In the genomic region with DNA sequence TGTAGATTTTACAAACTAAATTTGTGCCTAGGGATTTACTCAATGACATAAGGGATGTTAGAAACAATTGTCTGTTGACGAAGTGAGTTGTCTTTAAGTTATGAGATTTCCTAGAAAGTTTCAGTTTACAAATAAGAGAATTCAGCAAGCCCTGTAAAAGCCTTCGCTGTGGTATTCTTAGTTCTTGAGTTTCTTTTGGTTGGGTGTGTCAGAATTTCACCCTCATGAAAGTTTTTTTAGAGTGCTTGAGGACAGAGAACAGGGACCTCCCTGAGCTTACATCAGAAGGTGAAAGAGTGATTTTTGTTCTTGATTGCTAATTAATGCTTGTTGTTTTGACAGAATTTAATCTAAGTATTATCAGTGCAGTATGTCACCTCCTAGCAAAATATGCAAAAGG, we compare ENCODE assay signal across 34 cellular contexts.
"Had no signal": no experiment of that assay in that cellular context is flagged by ENCODE, and none has a peak within 500 bp of the region (broad histone marks: within the 10 kb centered on the region; RNA-seq: fewer than 3 reads in every experiment).

No MANE protein-coding gene starts in this region.

- DNase-seq: Karpas-422, Kasumi-1, MG63, MM.1S, MV-4-11, NCI-H1048, NCI-H1092, NCI-H1092 treated with DMSO at 0.1 percent for 48 hours, NCI-H1105, NCI-H1105 treated with DMSO at 0.1 percent for 48 hours, NCI-H1417, NCI-H1417 treated with DMSO at 0.1 percent for 48 hours, NCI-H1436, NCI-H1436 treated with DMSO at 0.1 percent for 48 hours, NCI-H146, NCI-H1694, NCI-H1694 treated with DMSO at 0.1 percent for 48 hours, NCI-H187, NCI-H187 treated with DMSO at 0.1 percent for 48 hours, NCI-H1930, NCI-H2029, NCI-H2029 treated with DMSO at 0.1 percent for 48 hours, NCI-H2081, NCI-H2081 treated with DMSO at 0.1 percent for 48 hours, NCI-H2107, NCI-H2171, NCI-H2171 treated with DMSO at 0.1 percent for 48 hours, NCI-H2227 treated with DMSO at 0.1 percent for 48 hours, NCI-H226, NCI-H345, NCI-H446, NCI-H446 treated with DMSO at 0.1 percent for 48 hours, NCI-H510A, NCI-H510A treated with DMSO at 0.1 percent for 48 hours had no signal

- H3K27me3 ChIP-seq: MG63 had no signal

- H3K4me3 ChIP-seq: MG63 had no signal

- H3K9me3 ChIP-seq: MG63 had no signal

- H3K36me3 ChIP-seq: MG63 had no signal
